Comparison of ENCODE assay signal across 33 cellular contexts in the genomic region with DNA sequence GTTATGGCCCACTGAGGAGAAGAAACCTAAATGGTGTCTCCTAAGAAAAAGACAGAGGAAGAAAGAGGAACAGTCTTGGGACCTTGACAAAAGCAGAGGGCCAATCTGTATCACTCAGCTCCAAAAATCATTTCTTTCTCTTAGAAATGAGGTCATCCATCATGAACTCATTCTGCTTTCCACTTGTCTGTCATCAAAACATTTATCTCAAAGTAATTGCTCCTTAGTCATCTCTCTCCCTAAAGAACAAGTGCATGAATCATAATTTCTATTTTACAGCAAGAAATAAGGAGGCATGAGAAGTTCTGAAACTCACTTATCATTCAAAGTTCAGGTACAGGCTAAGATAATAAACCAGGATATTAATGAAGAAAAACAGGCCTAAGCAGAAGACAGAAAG.
A peak's percentile ranks its signal among the peaks of the same experiment; 100 is the strongest.
DNase-seq lines count a peak whose midpoint lies in the region; FAIRE-seq and TF ChIP-seq lines count a peak whose summit lies in the region.
"Had no signal": no experiment of that assay in that cellular context is flagged by ENCODE, and none has a peak within 500 bp of the region (broad histone marks: within the 10 kb centered on the region; RNA-seq: fewer than 3 reads in every experiment).

No MANE protein-coding gene starts in this region.

- H3K79me2 ChIP-seq in endothelial cell of umbilical vein (ENCODE audit: control insufficient read depth, insufficient read depth, low read length), result no peaks in the 10 kb centered on the region

- no peak overlapping the region for H3K4me3 ChIP-seq in endothelial cell of umbilical vein (replicated peaks in 1 of 3; ENCODE audit: insufficient read depth in 1 of 3, low read depth in 1 of 3, low read length in 3 of 3)
- no peak overlapping the region for H3K4me3 ChIP-seq in small intestine (ENCODE audit: low read depth in 1 of 2, low read length in 2 of 2)
- H3K4me3 ChIP-seq: cardiac muscle cell, coronary artery, left lung, skin epidermis had no signal

- no peaks in the 10 kb centered on the region for H3K36me3 ChIP-seq in endothelial cell of umbilical vein (ENCODE audit: control insufficient read depth in 2 of 2, extremely low read depth in 1 of 2, insufficient read depth in 2 of 2, low read length in 2 of 2)
- no peaks in the 10 kb centered on the region for H3K36me3 ChIP-seq in small intestine (ENCODE audit: control insufficient read depth in 2 of 2, insufficient read depth in 2 of 2, low read length in 2 of 2)
- H3K36me3 ChIP-seq: cardiac muscle cell, left lung had no signal

- H3K4me1 ChIP-seq in endothelial cell of umbilical vein (ENCODE audit: control insufficient read depth, extremely low read depth, insufficient read depth, low read length) (no peaks in the 10 kb centered on the region), small intestine (ENCODE audit: control insufficient read depth in 2 of 2, insufficient read depth in 1 of 2, low read depth in 1 of 2, low read length in 1 of 2) (no peaks in the 10 kb centered on the region)
- H3K4me1 ChIP-seq: left lung had no signal

- H3K27ac ChIP-seq in endothelial cell of umbilical vein (ENCODE audit: insufficient read depth, low read depth, low read length), result no peak overlapping the region
- no peak overlapping the region for H3K27ac ChIP-seq in small intestine (ENCODE audit: low read depth in 1 of 2, low read length in 1 of 2)
- H3K27ac ChIP-seq: cardiac muscle cell, coronary artery, HL-60, left lung, skin epidermis had no signal

- no peak overlapping the region for H3K4me2 ChIP-seq in endothelial cell of umbilical vein (ENCODE audit: insufficient read depth, low read length)

- H4K20me1 ChIP-seq in endothelial cell of umbilical vein (replicated peaks; ENCODE audit: control insufficient read depth, extremely low read depth, insufficient read depth, low read length), result no peaks in the 10 kb centered on the region

- H3K9ac ChIP-seq in endothelial cell of umbilical vein (replicated peaks; ENCODE audit: extremely low read depth, insufficient read depth, low read length), result no peak overlapping the region

- no TSS peak for BruUV-seq in endothelial cell of umbilical vein (replicated peaks; lab: Mats Ljungman, UMichigan)

- H3K27ac Mint-ChIP-seq in glutamatergic neuron (ENCODE audit: unreplicated experiment), result no peak overlapping the region
- H3K27ac Mint-ChIP-seq: activated naive CD4-positive, alpha-beta T cell treated with anti-CD3 and anti-CD28 coated beads for 36 hours; CD14-positive monocyte; immature natural killer cell; naive thymus-derived CD8-positive, alpha-beta T cell; type B pancreatic cell; WTC11 had no signal

- H2AFZ ChIP-seq in endothelial cell of umbilical vein (ENCODE audit: low read depth, low read length), result no peak overlapping the region

- H3K9me3 ChIP-seq in endothelial cell of umbilical vein (replicated peaks; ENCODE audit: control insufficient read depth, insufficient read depth, low read length), result no peaks in the 10 kb centered on the region
- peaks cover 1% of the 10 kb centered on the region for H3K9me3 ChIP-seq in small intestine (ENCODE audit: control insufficient read depth, low read depth)
- H3K9me3 ChIP-seq: left lung had no signal

- peak; percentile 15 for DNase-seq in GM04504 (ENCODE audit: low read depth)
- peak; percentile 7 for DNase-seq in OCI-M1 (lab: John Stamatoyannopoulos, UW)
- peak; percentile 18 for DNase-seq in endothelial cell of umbilical vein (ENCODE audit: low read depth, low spot score)
- peak; percentile 53 for DNase-seq in putamen (ENCODE audit: low spot score)
- DNase-seq in glutamatergic neuron, result no peak
- no peak for DNase-seq in small intestine
- no peak for DNase-seq in NCI-H2227 treated with DMSO at 0.1 percent for 48 hours (lab: John Stamatoyannopoulos, UW)
- DNase-seq: activated CD4-positive, alpha-beta T cell treated with anti-CD3 and anti-CD28 coated beads, Interleukin-2, amount 50 U/mL, for 4 hours; activated naive CD4-positive, alpha-beta T cell treated with anti-CD3 and anti-CD28 coated beads for 36 hours; amniotic stem cell; effector memory CD4-positive, alpha-beta T cell; EL; hypothalamus; immature natural killer cell; left lung; midbrain; naive thymus-derived CD8-positive, alpha-beta T cell; NCI-H1092; NCI-H187; NCI-H526 treated with DMSO at 0.1 percent for 48 hours; occipital lobe; SIG-M5; SW 1271; T1000 had no signal

- no peak for FAIRE-seq in endothelial cell of umbilical vein (lab: Jason Lieb, UNC)
- FAIRE-seq in small intestine (lab: Jason Lieb, UNC), result no peak
- FAIRE-seq: frontal cortex, GM12892 had no signal

- H3K9me1 ChIP-seq in endothelial cell of umbilical vein (replicated peaks; ENCODE audit: control insufficient read depth, extremely low read depth, insufficient read depth, low read length), result no peaks in the 10 kb centered on the region

- H3K27me3 ChIP-seq in endothelial cell of umbilical vein (ENCODE audit: control insufficient read depth in 2 of 2, insufficient read depth in 2 of 2, low read length in 2 of 2) (no peaks in the 10 kb centered on the region), small intestine (ENCODE audit: control insufficient read depth in 2 of 2, insufficient read depth in 2 of 2, low read length in 2 of 2) (no peaks in the 10 kb centered on the region)
- H3K27me3 ChIP-seq: cardiac muscle cell, left lung had no signal

- no peaks in the 10 kb centered on the region for H3K4me1 Mint-ChIP-seq in glutamatergic neuron (ENCODE audit: low read depth, unreplicated experiment)
- H3K4me1 Mint-ChIP-seq: CD14-positive monocyte; immature natural killer cell; naive thymus-derived CD8-positive, alpha-beta T cell; WTC11 had no signal

- POLR2A ChIA-PET in endothelial cell of umbilical vein (lab: Charles Lee), result no interaction called here

- no peak overlapping the region for H3K4me3 Mint-ChIP-seq in glutamatergic neuron (ENCODE audit: unreplicated experiment)
- H3K4me3 Mint-ChIP-seq: activated naive CD4-positive, alpha-beta T cell treated with anti-CD3 and anti-CD28 coated beads for 36 hours; CD14-positive monocyte; immature natural killer cell; naive thymus-derived CD8-positive, alpha-beta T cell; type B pancreatic cell; WTC11 had no signal

- H3K9me3 Mint-ChIP-seq in glutamatergic neuron (ENCODE audit: unreplicated experiment), result no peaks in the 10 kb centered on the region
- H3K9me3 Mint-ChIP-seq: WTC11 had no signal

- TF ChIP-seq CTCF in endothelial cell of umbilical vein (IDR thresholded peaks at IDR 0.05; ENCODE audit: extremely low read depth in 1 of 2, insufficient read depth in 1 of 2, low read depth in 1 of 2, low read length in 2 of 2) (no peak), glutamatergic neuron (IDR thresholded peaks at IDR 0.05; ENCODE audit: partially characterized antibody, unreplicated experiment) (no peak)

- H3K27me3 Mint-ChIP-seq in glutamatergic neuron (ENCODE audit: unreplicated experiment), result no peaks in the 10 kb centered on the region
- H3K27me3 Mint-ChIP-seq: naive thymus-derived CD8-positive, alpha-beta T cell had no signal

- CTCF ChIA-PET in endothelial cell of umbilical vein (lab: Charles Lee), result interaction anchor here (1.0 to 1.1 kb wide), 3 partner anchors 8 to 209 kb away, joined by 3 read pairs; no protein-coding TSS in a partner anchor

- no peak for TF ChIP-seq POLR2A in endothelial cell of umbilical vein (IDR thresholded peaks at IDR 0.05; ENCODE audit: low read depth, low read length)

- intact Hi-C loops in endothelial cell of umbilical vein (cut with micrococcal nuclease), result no loop called here

- no peaks in the 10 kb centered on the region for H3K36me3 Mint-ChIP-seq in glutamatergic neuron (ENCODE audit: unreplicated experiment)
- H3K36me3 Mint-ChIP-seq: CD14-positive monocyte; immature natural killer cell; naive thymus-derived CD8-positive, alpha-beta T cell; type B pancreatic cell; WTC11 had no signal

- dilution Hi-C loops in endothelial cell of umbilical vein (cut with MboI; ENCODE audit: extremely low pct_ligation_motif_present, low sequenced_read_pairs), result no loop called here

TF ChIP-seq in endothelial cell of umbilical vein, 7 proteins besides CTCF, POLR2A, EP300 and RAD21:
- no peak for TF ChIP-seq POLR2AphosphoS5 (IDR thresholded peaks at IDR 0.05; ENCODE audit: insufficient read depth, low read depth, low read length)
- no peak for TF ChIP-seq FOS (IDR thresholded peaks at IDR 0.05; ENCODE audit: borderline replicate concordance, insufficient read depth, low read length)
- no peak for TF ChIP-seq MYC (IDR thresholded peaks at IDR 0.05; ENCODE audit: low read depth, low read length)
- no peak for TF ChIP-seq MAX (IDR thresholded peaks at IDR 0.05; ENCODE audit: insufficient read depth, insufficient read length)
- no peak for TF ChIP-seq EZH2 (IDR thresholded peaks at IDR 0.05; ENCODE audit: borderline replicate concordance, low read depth, low read length, severe bottlenecking)
- TF ChIP-seq GATA2 (IDR thresholded peaks at IDR 0.05; ENCODE audit: insufficient read depth, insufficient read length, low read depth, low read length), result no peak
- TF ChIP-seq JUN (IDR thresholded peaks at IDR 0.05; ENCODE audit: borderline replicate concordance, insufficient read depth, insufficient read length, low read depth), result no peak

Comparison
In these comparisons a context has a peak if more than half of its experiments do, and no peak if none do; other contexts are left out.
1. DNase-seq: peak in GM04504 (single experiment), OCI-M1 (single experiment), endothelial cell of umbilical vein (single experiment) and putamen (single experiment); none in glutamatergic neuron (single experiment), small intestine (single experiment) and NCI-H2227 treated with DMSO at 0.1 percent for 48 hours (single experiment).